In the genomic region with DNA sequence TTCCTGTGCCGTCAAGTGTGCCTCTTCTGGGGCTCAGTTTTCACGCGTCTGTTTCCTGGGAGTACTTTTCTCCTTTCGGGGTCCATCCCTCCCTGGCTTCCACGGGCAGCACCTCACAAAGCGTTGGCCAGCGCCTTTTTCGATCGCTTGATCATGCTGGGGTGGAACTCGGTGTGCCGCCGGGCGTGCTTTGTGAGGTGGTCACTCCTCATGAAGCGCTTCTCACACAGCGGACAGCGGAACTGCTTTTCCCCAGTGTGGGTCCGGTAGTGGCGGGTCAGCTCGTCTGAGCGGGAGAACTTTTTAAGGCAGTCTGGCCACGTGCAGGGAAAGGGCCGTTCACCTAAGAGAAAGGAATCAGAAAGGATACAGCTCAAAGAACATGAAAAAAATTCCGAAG, we compare ENCODE assay signal across 23 cellular contexts.
"Had no signal": no experiment of that assay in that cellular context is flagged by ENCODE, and none has a peak within 500 bp of the region (broad histone marks: within the 10 kb centered on the region; RNA-seq: fewer than 3 reads in every experiment).

No MANE protein-coding gene starts in this region.

- FAIRE-seq: astrocyte had no signal

- ATAC-seq: activated CD8-positive, alpha-beta memory T cell treated with anti-CD3 and anti-CD28 coated beads, Interleukin-2, amount 10 ng/mL, durations not matched to agents 7 days and 5 days; activated T-helper 17 cell treated with anti-CD3 and anti-CD28 coated beads, Interleukin-2, amount 50 U/mL, for 72 hours; T-helper 17 cell had no signal

- H3K27me3 Mint-ChIP-seq: activated B cell treated with CpG ODN at 0.5 μM for 24 hours; activated CD8-positive, alpha-beta memory T cell treated with anti-CD3 and anti-CD28 coated beads, Interleukin-2, amount 10 ng/mL, durations not matched to agents 7 days and 5 days; activated naive CD8-positive, alpha-beta T cell; activated T-helper 17 cell treated with anti-CD3 and anti-CD28 coated beads, Interleukin-2, amount 50 U/mL, for 72 hours; T-helper 17 cell had no signal

- H3K27ac Mint-ChIP-seq: activated B cell treated with CpG ODN at 0.5 μM for 24 hours; activated CD8-positive, alpha-beta memory T cell treated with anti-CD3 and anti-CD28 coated beads, Interleukin-2, amount 10 ng/mL, durations not matched to agents 7 days and 5 days; activated naive CD4-positive, alpha-beta T cell treated with anti-CD3 and anti-CD28 coated beads for 36 hours; activated naive CD8-positive, alpha-beta T cell; activated T-helper 17 cell treated with anti-CD3 and anti-CD28 coated beads, Interleukin-2, amount 50 U/mL, for 72 hours; brain; T-helper 17 cell had no signal

- H3K9me3 Mint-ChIP-seq: activated B cell treated with CpG ODN at 0.5 μM for 24 hours; activated naive CD4-positive, alpha-beta T cell treated with anti-CD3 and anti-CD28 coated beads for 36 hours; activated T-helper 17 cell treated with anti-CD3 and anti-CD28 coated beads, Interleukin-2, amount 50 U/mL, for 72 hours; brain had no signal

- H3K36me3 Mint-ChIP-seq: brain had no signal

- DNase-seq: activated B cell treated with CpG ODN at 0.5 μM for 24 hours; activated CD4-positive, alpha-beta T cell treated with anti-CD3 and anti-CD28 coated beads for 4 hours; activated CD4-positive, alpha-beta T cell treated with anti-CD3 and anti-CD28 coated beads, Interleukin-2, amount 50 U/mL, for 48 hours; activated CD8-positive, alpha-beta memory T cell treated with anti-CD3 and anti-CD28 coated beads, Interleukin-2, amount 10 ng/mL, durations not matched to agents 7 days and 5 days; activated gamma-delta T cell; activated naive CD4-positive, alpha-beta T cell treated with anti-CD3 and anti-CD28 coated beads for 36 hours; activated T-cell treated with anti-CD3 and anti-CD28 coated beads, Interleukin-2, amount 50 U/mL, for 48 hours; amygdala; Karpas-422; MM.1S; NCI-H1105; NCI-H1436; NCI-H1694 treated with DMSO at 0.1 percent for 48 hours; NCI-H510A; NCI-H526 treated with DMSO at 0.1 percent for 48 hours; NCI-H82; SIG-M5; T-helper 17 cell; T-helper 9 cell had no signal

- H3K4me3 Mint-ChIP-seq: activated B cell treated with CpG ODN at 0.5 μM for 24 hours; activated CD8-positive, alpha-beta memory T cell treated with anti-CD3 and anti-CD28 coated beads, Interleukin-2, amount 10 ng/mL, durations not matched to agents 7 days and 5 days; activated naive CD4-positive, alpha-beta T cell treated with anti-CD3 and anti-CD28 coated beads for 36 hours; activated naive CD8-positive, alpha-beta T cell; activated T-helper 17 cell treated with anti-CD3 and anti-CD28 coated beads, Interleukin-2, amount 50 U/mL, for 72 hours; brain; T-helper 17 cell had no signal
